Comparison of ENCODE assay signal across 10 cellular contexts in genomic region chr3:42122261-42123011, GRCh38. TPM values are rescaled to one million over a fixed set of nuclear protein-coding genes. Genes with fewer than 3 reads are reported as not detected.
DNase-seq lines count a peak whose midpoint lies in the region; ATAC-seq, FAIRE-seq and TF ChIP-seq lines count a peak whose summit lies in the region.
"Had no signal": no experiment of that assay in that cellular context is flagged by ENCODE, and none has a peak within 500 bp of the region (broad histone marks: within the 10 kb centered on the region; RNA-seq: fewer than 3 reads in every experiment).

No MANE protein-coding gene starts in this region.

- H3K27me3 Mint-ChIP-seq in Calu3 (ENCODE audit: unreplicated experiment) = no peaks in the 10 kb centered on the region
- no peaks in the 10 kb centered on the region for H3K27me3 Mint-ChIP-seq in WTC11 (ENCODE audit: low read depth)
- H3K27me3 Mint-ChIP-seq in activated naive CD4-positive, alpha-beta T cell treated with anti-CD3 and anti-CD28 coated beads, Interleukin-2, amount 10 ng/mL, durations not matched to agents 7 days and 5 days = no peaks in the 10 kb centered on the region
- H3K27me3 Mint-ChIP-seq: central memory CD8-positive, alpha-beta T cell had no signal

- TF ChIP-seq POLR2A in H54 (IDR thresholded peaks at IDR 0.05; ENCODE audit: low read depth, low read length) = no peak

- ATAC-seq in GM21515 (IDR thresholded peaks at IDR 0.05; ENCODE audit: unreplicated experiment) (peak; percentile 29), WTC11 (no peak)

- POLR2A ChIA-PET in WTC11 (lab: Charles Lee) = no interaction called here

- H3K4me3 Mint-ChIP-seq in Calu3 (ENCODE audit: low read depth, unreplicated experiment) (no peak overlapping the region), WTC11 (no peak overlapping the region)
- no peak overlapping the region for H3K4me3 Mint-ChIP-seq in activated naive CD4-positive, alpha-beta T cell treated with anti-CD3 and anti-CD28 coated beads, Interleukin-2, amount 10 ng/mL, durations not matched to agents 7 days and 5 days
- H3K4me3 Mint-ChIP-seq: central memory CD8-positive, alpha-beta T cell had no signal

- H3K4me1 Mint-ChIP-seq in Calu3 (ENCODE audit: low read depth, unreplicated experiment) (peaks cover 56% of the 10 kb centered on the region), WTC11 (peaks cover 31% of the 10 kb centered on the region)
- peaks cover 16% of the 10 kb centered on the region for H3K4me1 Mint-ChIP-seq in activated naive CD4-positive, alpha-beta T cell treated with anti-CD3 and anti-CD28 coated beads, Interleukin-2, amount 10 ng/mL, durations not matched to agents 7 days and 5 days

- H3K36me3 Mint-ChIP-seq in Calu3 (ENCODE audit: insufficient read depth, unreplicated experiment) (peaks cover 22% of the 10 kb centered on the region), WTC11 (peaks cover 5% of the 10 kb centered on the region)
- peaks cover 8% of the 10 kb centered on the region for H3K36me3 Mint-ChIP-seq in activated naive CD4-positive, alpha-beta T cell treated with anti-CD3 and anti-CD28 coated beads, Interleukin-2, amount 10 ng/mL, durations not matched to agents 7 days and 5 days

- CTCF ChIA-PET in Calu3 (lab: Charles Lee) = interaction anchor here (1.1 kb wide), 1 partner anchor 68 kb away, joined by 3 read pairs; no protein-coding TSS in a partner anchor
- CTCF ChIA-PET in WTC11 (lab: Charles Lee) = interaction anchor here (6.0 kb wide), 1 partner anchor 68 kb away, joined by 164 read pairs; no protein-coding TSS in a partner anchor
- CTCF ChIA-PET in activated naive CD4-positive, alpha-beta T cell treated with anti-CD3 and anti-CD28 coated beads, Interleukin-2, amount 10 ng/mL, durations not matched to agents 7 days and 5 days (lab: Charles Lee) = interaction anchor here (7.1 kb wide), 1 partner anchor 70 kb away, joined by 126 read pairs; no protein-coding TSS in a partner anchor

- no peak for FAIRE-seq in H54 (lab: Jason Lieb, UNC)

- peak overlapping the region; percentile 67 for H3K27ac Mint-ChIP-seq in Calu3 (ENCODE audit: unreplicated experiment)
- H3K27ac Mint-ChIP-seq in WTC11 = peak overlapping the region; percentile 29
- H3K27ac Mint-ChIP-seq in activated naive CD4-positive, alpha-beta T cell treated with anti-CD3 and anti-CD28 coated beads, Interleukin-2, amount 10 ng/mL, durations not matched to agents 7 days and 5 days = no peak overlapping the region

- H3K9me3 Mint-ChIP-seq in Calu3 (ENCODE audit: low read depth, unreplicated experiment) = no peaks in the 10 kb centered on the region
- no peaks in the 10 kb centered on the region for H3K9me3 Mint-ChIP-seq in WTC11
- no peaks in the 10 kb centered on the region for H3K9me3 Mint-ChIP-seq in activated naive CD4-positive, alpha-beta T cell treated with anti-CD3 and anti-CD28 coated beads, Interleukin-2, amount 10 ng/mL, durations not matched to agents 7 days and 5 days
- H3K9me3 Mint-ChIP-seq: central memory CD8-positive, alpha-beta T cell had no signal

- DNase-seq in Calu3 = no peak
- DNase-seq in WTC11 (ENCODE audit: low spot score) = no peak
- DNase-seq in myocyte (ENCODE audit: low read depth) = peak; percentile 83
- no peak for DNase-seq in H54 (ENCODE audit: insufficient read length, low spot score)
- no peak for DNase-seq in activated naive CD4-positive, alpha-beta T cell treated with Interleukin-2 at 50 U/mL for 16 hours
- no peak for DNase-seq in activated naive CD4-positive, alpha-beta T cell treated with anti-CD3 and anti-CD28 coated beads, Interleukin-2, amount 10 ng/mL, durations not matched to agents 7 days and 5 days
- DNase-seq in NCI-H2029 treated with DMSO at 0.1 percent for 48 hours (lab: John Stamatoyannopoulos, UW) = no peak
- DNase-seq: COR-L47 had no signal

- intact Hi-C loops in Calu3 (cut with micrococcal nuclease; ENCODE audit: unreplicated experiment) = no loop called here

- no TSS peak for BruUV-seq in Calu3 (replicated peaks; lab: Mats Ljungman, UMichigan)

- TF ChIP-seq CTCF in Calu3 (IDR thresholded peaks at IDR 0.05; ENCODE audit: unreplicated experiment) (no peak), WTC11 (IDR thresholded peaks at IDR 0.05) (no peak)

TF ChIP-seq in WTC11, 78 proteins besides CTCF, POLR2A, EP300 and RAD21:
- TF ChIP-seq ZNF219 (CRISPR knock-in tag; IDR thresholded peaks at IDR 0.05; ENCODE audit: borderline replicate concordance) (no peak), ATF2 (CRISPR knock-in tag; IDR thresholded peaks at IDR 0.05; ENCODE audit: borderline replicate concordance, low read depth) (no peak), JUN (CRISPR knock-in tag; IDR thresholded peaks at IDR 0.05) (no peak), ZBTB43 (CRISPR knock-in tag; IDR thresholded peaks at IDR 0.05) (no peak), ETV6 (CRISPR knock-in tag; IDR thresholded peaks at IDR 0.05) (no peak), MXD4 (CRISPR knock-in tag; IDR thresholded peaks at IDR 0.05; ENCODE audit: borderline replicate concordance) (no peak)

RNA-seq across cellular contexts. Expression of gene TRAK1, which starts 31.3 kb away (rescaled TPM):
- total RNA-seq in Calu3 (2022) = 89.9 and 108 TPM in 2 replicates
- total RNA-seq in WTC11 (2021) = 34.6 to 41.0 TPM (median 34.8 TPM) in 3 replicates
- total RNA-seq in myocyte = 75.5 and 117 TPM in 2 replicates
- polyA plus RNA-seq in myocyte (2012) = 65.8 TPM
